8 cellular contexts compared by ENCODE assay signal in the genomic region with DNA sequence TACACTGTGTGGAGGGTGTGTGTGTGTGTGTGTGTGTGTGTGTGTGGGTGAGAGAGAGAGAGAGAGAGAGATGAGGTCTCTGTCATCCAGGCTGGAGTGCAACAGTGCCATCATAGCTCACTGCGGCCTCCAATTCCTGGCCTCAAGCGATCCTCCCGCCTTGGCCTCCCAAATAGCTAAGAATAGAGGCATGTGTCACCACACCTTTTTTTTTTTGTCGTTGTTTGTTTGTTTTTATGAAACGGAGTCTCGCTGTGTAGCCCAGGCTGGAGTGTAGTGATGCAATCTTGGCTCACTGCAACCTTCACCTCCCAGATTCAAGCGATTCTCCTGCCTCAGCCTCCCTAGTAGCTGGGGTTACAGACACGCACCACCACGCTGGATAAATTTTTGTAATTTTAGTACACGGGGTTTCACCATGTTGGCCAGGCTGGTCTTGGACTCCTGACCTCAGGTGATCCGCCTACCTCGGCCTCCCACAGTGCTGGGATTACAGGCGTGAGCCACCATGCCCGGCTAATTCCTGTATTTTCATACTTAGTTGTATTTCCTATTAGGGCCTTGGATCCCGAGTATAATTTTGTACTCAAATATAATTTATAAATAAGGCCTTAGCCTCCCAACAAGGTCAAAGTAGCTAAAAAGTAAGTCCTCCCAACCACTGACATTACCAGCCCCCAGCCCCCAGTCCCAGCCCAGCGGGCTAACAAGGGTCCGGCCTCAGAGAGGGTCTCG. TPM values are rescaled to one million over a fixed set of nuclear protein-coding genes. Genes with fewer than 3 reads are reported as not detected.
A peak's percentile ranks its signal among the peaks of the same experiment; 100 is the strongest.
DNase-seq lines count a peak whose midpoint lies in the region; ATAC-seq and TF ChIP-seq lines count a peak whose summit lies in the region.
"Not testable (repeated sequence)": the region's sequence is repeated elsewhere in the genome, so short reads cannot be mapped to it uniquely, and the experiment has no call there.

No MANE protein-coding gene starts in this region.

- H3K27ac ChIP-seq in MM.1S (ENCODE audit: low read length) = not testable (repeated sequence)
- H3K27ac ChIP-seq in brain microvascular endothelial cell (peak overlapping the region; percentile 47), lower lobe of right lung (peak overlapping the region; percentile 84), prostate gland (peak overlapping the region; percentile 76 to 83), upper lobe of left lung (peak overlapping the region; percentile 78 to 89 (median 82))

- peak; percentile 8 for DNase-seq in DMS53 (lab: John Stamatoyannopoulos, UW)
- not testable (repeated sequence) for DNase-seq in MM.1S; activated B cell treated with CpG ODN at 0.5 μM for 24 hours; brain microvascular endothelial cell; lower lobe of right lung; prostate gland (ENCODE audit: low spot score); upper lobe of left lung
- peak; percentile 19 for DNase-seq in fibroblast of the aortic adventitia (ENCODE audit: low read depth)

- peak overlapping the region; percentile 62 for H3K4me3 ChIP-seq in MM.1S (ENCODE audit: low read length)
- H3K4me3 ChIP-seq in brain microvascular endothelial cell (ENCODE audit: low read depth, low read length) = peak overlapping the region; percentile 76
- peak overlapping the region; percentile 78 for H3K4me3 ChIP-seq in fibroblast of the aortic adventitia (ENCODE audit: low read depth, low read length)
- H3K4me3 ChIP-seq in lower lobe of right lung = peak overlapping the region; percentile 64
- H3K4me3 ChIP-seq in prostate gland = peak overlapping the region; percentile 56 to 69
- peak overlapping the region in 3 of 4 donors; percentile 77 to 87 (median 85) for H3K4me3 ChIP-seq in upper lobe of left lung

- POLR2A ChIA-PET in activated B cell treated with CpG ODN at 0.5 μM for 24 hours (lab: Charles Lee) = interaction anchor here (0.5 to 2.6 kb wide), 11 partner anchors 10 to 272 kb away, joined by 3 to 15 read pairs (median 4); no protein-coding TSS in a partner anchor

- TF ChIP-seq POLR2A in prostate gland (IDR thresholded peaks at IDR 0.05); upper lobe of left lung (IDR thresholded peaks at IDR 0.05): not testable (repeated sequence)

- peaks cover 11% of the 10 kb centered on the region for H3F3A ChIP-seq in MM.1S (ENCODE audit: insufficient read depth, low read length)

- peak overlapping the region; percentile 53 for H3K27ac Mint-ChIP-seq in activated B cell treated with CpG ODN at 0.5 μM for 24 hours

- not testable (repeated sequence) for TF ChIP-seq CTCF in MM.1S (IDR thresholded peaks at IDR 0.05; ENCODE audit: low read length); activated B cell treated with CpG ODN at 0.5 μM for 24 hours (IDR thresholded peaks at IDR 0.05); brain microvascular endothelial cell (IDR thresholded peaks at IDR 0.05; ENCODE audit: low read depth, low read length, missing control alignments); fibroblast of the aortic adventitia (IDR thresholded peaks at IDR 0.05; ENCODE audit: insufficient read depth, low read length); lower lobe of right lung (IDR thresholded peaks at IDR 0.05); prostate gland (IDR thresholded peaks at IDR 0.05); upper lobe of left lung (IDR thresholded peaks at IDR 0.05)

- in situ Hi-C loops in brain microvascular endothelial cell (cut with HindIII; ENCODE audit: low pct_ligation_motif_present, low sequenced_read_pairs) = not testable (repeated sequence)

- not testable (repeated sequence) for H3K79me2 ChIP-seq in MM.1S (ENCODE audit: low read length)

- not testable (repeated sequence) for H3K9me2 ChIP-seq in MM.1S (replicated peaks; ENCODE audit: insufficient read depth, low read length)

- H3K27me3 Mint-ChIP-seq in activated B cell treated with CpG ODN at 0.5 μM for 24 hours = not testable (repeated sequence)

- H3K4me1 ChIP-seq in MM.1S (ENCODE audit: low read length) = peaks cover 21% of the 10 kb centered on the region
- H3K4me1 ChIP-seq in lower lobe of right lung; prostate gland (replicated peaks): not testable (repeated sequence)
- H3K4me1 ChIP-seq in upper lobe of left lung = peaks cover 5 to 15% (median 12%) of the 10 kb centered on the region in 4 donors

- not testable (repeated sequence) for H3K9me3 ChIP-seq in MM.1S (replicated peaks; ENCODE audit: insufficient read depth, low read length); lower lobe of right lung; prostate gland; upper lobe of left lung

- H3K4me1 Mint-ChIP-seq in activated B cell treated with CpG ODN at 0.5 μM for 24 hours = not testable (repeated sequence)

- H3K4me2 ChIP-seq in MM.1S (ENCODE audit: low read depth, low read length) = peak overlapping the region; percentile 39; the same call in 1 of the 2 replicates

- not testable (repeated sequence) for H3K36me3 ChIP-seq in MM.1S (replicated peaks; ENCODE audit: insufficient read depth, low read length); brain microvascular endothelial cell (replicated peaks); lower lobe of right lung; prostate gland; upper lobe of left lung

- TF ChIP-seq EP300 in upper lobe of left lung (IDR thresholded peaks at IDR 0.05) = not testable (repeated sequence)

- peak overlapping the region; percentile 41; the same call in 1 of the 2 replicates for H3K9ac ChIP-seq in MM.1S (ENCODE audit: low read length)

- 60% methylated on average over 18 of the region's 18 CpGs for WGBS in prostate gland
- WGBS in upper lobe of left lung, 2 donors = 59 to 63% methylated on average over 15 to 18 of the region's 18 CpGs

- CTCF ChIA-PET in activated B cell treated with CpG ODN at 0.5 μM for 24 hours (lab: Charles Lee) = interaction anchor here (0.9 kb wide), 1 partner anchor 11 kb away, joined by 7 read pairs; no protein-coding TSS in a partner anchor

- intact Hi-C loops in activated B cell treated with CpG ODN at 0.5 μM for 24 hours (cut with micrococcal nuclease) = loop anchor here (1.0 kb wide), 4 partner anchors 11 to 273 kb away; a partner anchor contains a TSS
- intact Hi-C loops in lower lobe of right lung (cut with DNase I) = not testable (repeated sequence)
- intact Hi-C loops in prostate gland (cut with DNase I) = loop anchor here (10.0 kb wide), 1 partner anchor 136 kb away; no protein-coding TSS in a partner anchor

- H3K4me3 Mint-ChIP-seq in activated B cell treated with CpG ODN at 0.5 μM for 24 hours = peak overlapping the region; percentile 76

- 0 out of 2 replicates have a peak overlapping the region, but pooled peaks have one; percentile 45 for H2AFZ ChIP-seq in MM.1S (ENCODE audit: low read length)

- H3K27me3 ChIP-seq in MM.1S (replicated peaks; ENCODE audit: insufficient read depth, low read length); brain microvascular endothelial cell (replicated peaks); lower lobe of right lung (ENCODE audit: low read depth); prostate gland (replicated peaks; ENCODE audit: insufficient read depth); upper lobe of left lung: not testable (repeated sequence)

- ATAC-seq in activated B cell treated with CpG ODN at 0.5 μM for 24 hours (ENCODE audit: low read depth); upper lobe of left lung (ENCODE audit: low FRiP score in 2 of 2): not testable (repeated sequence)
- ATAC-seq in lower lobe of right lung = peak in 1 of 2 donors; percentile 13

- not testable (repeated sequence) for H4K20me1 ChIP-seq in MM.1S (ENCODE audit: insufficient read depth, low read length)

- H3K9me3 Mint-ChIP-seq in activated B cell treated with CpG ODN at 0.5 μM for 24 hours = not testable (repeated sequence)

- not testable (repeated sequence) for H3K36me3 Mint-ChIP-seq in activated B cell treated with CpG ODN at 0.5 μM for 24 hours (ENCODE audit: low read depth)

RNA-seq across cellular contexts. Expression of a gene that starts 0.7 kb away (rescaled TPM):
- total RNA-seq in activated B cell treated with CpG ODN at 0.5 μM for 24 hours (4.6 and 4.9 TPM in 2 replicates), fibroblast of the aortic adventitia (ENCODE audit: low replicate concordance) (11.7 and 13.8 TPM in 2 replicates), lower lobe of right lung (3.3 TPM), prostate gland (10 to 100 TPM in 1 of 2 donors, 1 to 10 TPM in 1; 7.4 to 32.8 TPM), upper lobe of left lung (1 to 10 TPM in 5 of 6 donors, not detected in 1; 4.7 to 9.9 (median 5.8) TPM)

RNA-seq across cellular contexts. Expression of a gene that starts 17.7 kb away (rescaled TPM):
- total RNA-seq in activated B cell treated with CpG ODN at 0.5 μM for 24 hours = 29.4 and 30.5 TPM in 2 replicates
- total RNA-seq in fibroblast of the aortic adventitia (ENCODE audit: low replicate concordance) = 18.0 and 25.1 TPM in 2 replicates
- total RNA-seq in lower lobe of right lung = 22.2 TPM
- total RNA-seq in prostate gland = 10 to 100 TPM; 19.2 to 19.9 TPM
- 10 to 100 TPM in 5 of 6 donors, 1 to 10 TPM in 1; 8.3 to 31.1 (median 14.8) TPM for total RNA-seq in upper lobe of left lung
